In the genomic region with DNA sequence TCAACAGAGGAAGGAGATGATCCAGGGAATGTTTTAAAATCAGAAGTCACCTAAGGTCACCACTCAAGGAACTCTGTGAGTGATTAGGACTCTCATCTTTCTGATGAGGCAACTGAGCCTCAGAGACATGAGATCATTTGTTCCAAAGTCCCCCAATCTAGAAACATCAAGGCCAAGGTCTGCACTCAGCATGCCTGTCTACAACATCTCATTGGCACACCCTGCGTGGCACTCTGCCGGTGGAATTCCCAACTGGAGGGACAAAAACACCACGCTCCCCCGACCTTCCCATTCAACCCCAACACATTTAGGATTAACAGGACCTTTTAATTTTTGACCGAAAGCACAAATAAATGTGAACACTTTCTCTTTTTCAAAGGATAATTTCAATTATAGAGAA, we compare ENCODE assay signal across 23 cellular contexts. TPM values are rescaled to one million over a fixed set of nuclear protein-coding genes. Genes with fewer than 3 reads are reported as not detected.
DNase-seq lines count a peak whose midpoint lies in the region; ATAC-seq and TF ChIP-seq lines count a peak whose summit lies in the region.
"Had no signal": no experiment of that assay in that cellular context is flagged by ENCODE, and none has a peak within 500 bp of the region (broad histone marks: within the 10 kb centered on the region; RNA-seq: fewer than 3 reads in every experiment).

No MANE protein-coding gene starts in this region.

- H3K27me3 ChIP-seq in Peyer's patch (no peaks in the 10 kb centered on the region), gastroesophageal sphincter (no peaks in the 10 kb centered on the region), sigmoid colon (no peaks in the 10 kb centered on the region), prostate gland (replicated peaks; ENCODE audit: insufficient read depth) (no peaks in the 10 kb centered on the region)

- DNase-seq in Peyer's patch (peak in 2 of 3 donors; percentile 72 to 78), sigmoid colon (no peak), SW 1271 (lab: John Stamatoyannopoulos, UW) (no peak), prostate gland (ENCODE audit: low spot score) (no peak)
- DNase-seq: CD8-positive, alpha-beta memory T cell; DMS 273 treated with DMSO at 0.1 percent for 48 hours; DMS79; EL; GDM1; IMR-90; KG1; MM.1S; NCI-H2029; NCI-H526 treated with DMSO at 0.1 percent for 48 hours; PC-9; RPMI8226; SHP77 had no signal

- 92 to 100% methylated on average over 2 to 5 of the region's 5 CpGs for WGBS in gastroesophageal sphincter (ENCODE audit: low coverage in 1 of 2), 2 donors
- WGBS in sigmoid colon, 2 donors, result 92 to 94% methylated on average over 5 of the region's 5 CpGs
- 80% methylated on average over 5 of the region's 5 CpGs for WGBS in prostate gland

- H3K4me3 ChIP-seq in Peyer's patch (no peak overlapping the region), gastroesophageal sphincter (no peak overlapping the region), sigmoid colon (no peak overlapping the region), prostate gland (no peak overlapping the region)
- H3K4me3 ChIP-seq: A549, PC-9 had no signal

- no peak for TF ChIP-seq POLR2A in Peyer's patch (IDR thresholded peaks at IDR 0.05)
- no peak for TF ChIP-seq POLR2A in gastroesophageal sphincter (IDR thresholded peaks at IDR 0.05)
- TF ChIP-seq POLR2A in sigmoid colon (IDR thresholded peaks at IDR 0.05), result no peak
- no peak for TF ChIP-seq POLR2A in prostate gland (IDR thresholded peaks at IDR 0.05)

- H3K27ac ChIP-seq in Peyer's patch (peak overlapping the region in 2 of 4 donors; percentile 40 to 60), gastroesophageal sphincter (peak overlapping the region in 3 of 4 donors; percentile 63 to 95 (median 88)), sigmoid colon (peak overlapping the region; percentile 91 to 97 (median 97)), prostate gland (no peak overlapping the region)
- H3K27ac ChIP-seq: A549, PC-9 had no signal

- ATAC-seq in gastroesophageal sphincter (no peak), GM21576 (IDR thresholded peaks at IDR 0.05; ENCODE audit: unreplicated experiment) (no peak), GM19397 (IDR thresholded peaks at IDR 0.05; ENCODE audit: unreplicated experiment) (no peak)
- ATAC-seq: A549 had no signal

- H3K4me1 ChIP-seq in Peyer's patch, result peaks cover 0 to 31% (median 0%) of the 10 kb centered on the region in 4 donors
- H3K4me1 ChIP-seq in gastroesophageal sphincter, result peaks cover 0 to 83% (median 20%) of the 10 kb centered on the region in 3 donors
- peaks cover 0 to 92% (median 88%) of the 10 kb centered on the region in 4 donors for H3K4me1 ChIP-seq in sigmoid colon
- H3K4me1 ChIP-seq in prostate gland (replicated peaks), result no peaks in the 10 kb centered on the region
- H3K4me1 ChIP-seq: A549 had no signal

- no peak for TF ChIP-seq CTCF in Peyer's patch (IDR thresholded peaks at IDR 0.05)
- TF ChIP-seq CTCF in gastroesophageal sphincter (IDR thresholded peaks at IDR 0.05), result no peak
- TF ChIP-seq CTCF in sigmoid colon (IDR thresholded peaks at IDR 0.05), result no peak
- no peak for TF ChIP-seq CTCF in prostate gland (IDR thresholded peaks at IDR 0.05)

- H3K36me3 ChIP-seq in Peyer's patch (no peaks in the 10 kb centered on the region), gastroesophageal sphincter (peaks cover 0 to 12% of the 10 kb centered on the region in 2 donors), sigmoid colon (no peaks in the 10 kb centered on the region), prostate gland (no peaks in the 10 kb centered on the region)

- no peak for TF ChIP-seq EP300 in gastroesophageal sphincter (IDR thresholded peaks at IDR 0.05)
- TF ChIP-seq EP300 in sigmoid colon (IDR thresholded peaks at IDR 0.05), result no peak

- intact Hi-C loops in sigmoid colon (cut with DNase I), result loop anchor here (10.0 kb wide), 1 partner anchor 85 kb away; no protein-coding TSS in a partner anchor
- intact Hi-C loops in prostate gland (cut with DNase I), result loop anchor here (10.0 kb wide), 1 partner anchor 275 kb away; no protein-coding TSS in a partner anchor

- H3K9me3 ChIP-seq in Peyer's patch (no peaks in the 10 kb centered on the region), gastroesophageal sphincter (no peaks in the 10 kb centered on the region), sigmoid colon (no peaks in the 10 kb centered on the region), prostate gland (no peaks in the 10 kb centered on the region)
- H3K9me3 ChIP-seq: A549 had no signal

RNA-seq across cellular contexts. Expression of gene CPXM2, which starts 31.4 kb away (rescaled TPM):
- total RNA-seq in Peyer's patch (10 to 100 TPM in 1 of 4 donors, 1 to 10 TPM in 3; 5.6 to 18.2 (median 7.7) TPM), gastroesophageal sphincter (100 to 1,000 TPM in 1 of 4 donors, 10 to 100 TPM in 3; 57.1 to 165 (median 85.1) TPM), sigmoid colon (100 to 1,000 TPM in 2 of 4 donors, 10 to 100 TPM in 2; 48.5 to 153 (median 106) TPM), prostate gland (10 to 100 TPM in 1 of 2 donors, 1 to 10 TPM in 1; 5.4 to 27.4 TPM)
- polyA plus RNA-seq in sigmoid colon, result 1 to 10 TPM in 2 of 3 donors, under 1 TPM in 1; 0.69 to 6.7 (median 1.2) TPM
- total RNA-seq: CD8-positive, alpha-beta memory T cell; H4; IMR-90; PC-9 had no signal
- polyA plus RNA-seq: A549; CD14-positive monocyte; CD8-positive, alpha-beta memory T cell; IMR-90 had no signal

Comparison
In these comparisons a context has a peak if more than half of its experiments do, and no peak if none do; other contexts are left out.
1. DNase-seq: peak in Peyer's patch (2 of 3); none in sigmoid colon (single experiment), SW 1271 (0 of 2) and prostate gland (single experiment).
2. H3K27ac ChIP-seq: peak in gastroesophageal sphincter (3 of 4) and sigmoid colon (4 of 4); none in prostate gland (0 of 2).